20 cellular contexts compared by ENCODE assay signal in the genomic region with DNA sequence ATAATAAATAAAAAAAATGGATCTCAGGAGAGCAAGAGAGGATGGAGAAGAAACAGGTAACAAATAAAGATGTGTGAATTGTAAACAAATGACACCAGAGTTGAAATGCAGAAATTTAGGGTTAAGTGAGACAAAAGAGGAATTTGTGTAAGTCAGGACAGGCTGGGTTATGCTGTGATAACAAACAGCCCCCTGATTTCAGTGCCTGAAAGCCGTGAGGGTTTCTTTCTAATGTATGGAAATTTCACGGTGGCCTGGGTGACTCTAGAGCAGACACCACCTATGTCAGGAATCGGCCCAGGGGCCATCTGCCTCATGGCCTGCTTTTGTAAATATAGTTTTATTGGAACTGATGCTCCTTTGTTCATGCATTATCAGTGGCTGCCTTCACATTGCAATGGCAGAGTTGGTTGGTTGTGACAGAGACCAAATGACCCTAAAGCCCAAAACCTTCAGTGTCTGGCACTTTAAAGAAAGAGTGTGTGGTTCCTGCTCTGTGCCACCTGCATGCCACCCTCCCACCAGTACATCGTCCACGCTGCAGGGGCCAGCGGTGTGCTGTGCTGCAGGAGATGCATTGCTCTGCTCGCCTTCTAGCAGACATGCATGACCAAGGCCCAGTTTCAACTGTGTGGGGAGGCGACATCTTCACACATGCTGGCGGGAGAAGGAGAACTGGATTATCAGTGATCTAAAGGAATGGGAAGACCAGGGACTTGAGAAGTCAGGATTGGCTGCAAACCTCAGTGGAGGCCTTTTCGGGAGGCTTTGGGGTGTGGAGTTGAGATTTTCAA.
DNase-seq lines count a peak whose midpoint lies in the region; ATAC-seq, FAIRE-seq and TF ChIP-seq lines count a peak whose summit lies in the region.
"Had no signal": no experiment of that assay in that cellular context is flagged by ENCODE, and none has a peak within 500 bp of the region (broad histone marks: within the 10 kb centered on the region; RNA-seq: fewer than 3 reads in every experiment).

No MANE protein-coding gene starts in this region.

- H3K79me1 ChIP-seq in IMR-90 (ENCODE audit: low read depth in 1 of 2, low read length in 2 of 2) (no peaks in the 10 kb centered on the region), mesenchymal stem cell (replicated peaks; ENCODE audit: low read length, poor library complexity, severe bottlenecking) (no peaks in the 10 kb centered on the region), neuronal stem cell (ENCODE audit: low read depth, low read length) (no peaks in the 10 kb centered on the region)

- peak overlapping the region in 1 of 2 experiments; percentile 3 for H2BK12ac ChIP-seq in mesenchymal stem cell (ENCODE audit: low read length in 2 of 2)
- H2BK12ac ChIP-seq in neuronal stem cell (ENCODE audit: low read length): no peak overlapping the region

- FAIRE-seq in K562 (lab: Jason Lieb, UNC): no peak
- FAIRE-seq: G401.6, GM12892, H1 had no signal

- no peak overlapping the region for H2BK5ac ChIP-seq in IMR-90 (ENCODE audit: low read depth, low read length, poor library complexity, severe bottlenecking)
- no peak overlapping the region for H2BK5ac ChIP-seq in mesenchymal stem cell (ENCODE audit: low read depth, low read length, poor library complexity, severe bottlenecking)
- H2BK5ac ChIP-seq in neuronal stem cell (ENCODE audit: low read length): no peak overlapping the region

- BruUV-seq in IMR-90 (replicated peaks; lab: Mats Ljungman, UMichigan) (no TSS peak), K562 (replicated peaks; lab: Mats Ljungman, UMichigan) (no TSS peak)

- H2BK120ac ChIP-seq in IMR-90 (ENCODE audit: low read depth, low read length): peak overlapping the region; percentile 75; the same call in 1 of the 2 replicates
- no peak overlapping the region for H2BK120ac ChIP-seq in mesenchymal stem cell (ENCODE audit: low read depth, low read length)
- H2BK120ac ChIP-seq in neuronal stem cell (ENCODE audit: low read depth, low read length): peak overlapping the region; percentile 25

- no peak overlapping the region for H4K5ac ChIP-seq in IMR-90 (ENCODE audit: low read depth, low read length)

- ATAC-seq in IMR-90 (ENCODE audit: low read depth) (no peak), K562 (no peak), HG02938 (IDR thresholded peaks at IDR 0.05; ENCODE audit: unreplicated experiment) (no peak), GM19397 (IDR thresholded peaks at IDR 0.05; ENCODE audit: unreplicated experiment) (no peak)
- ATAC-seq: CD8-positive, alpha-beta T cell; HCT116 had no signal

- intact Hi-C loops in IMR-90 (cut with micrococcal nuclease): loop anchor here (10.0 kb wide), 4 partner anchors 158 to 282 kb away; no protein-coding TSS in a partner anchor
- intact Hi-C loops in K562 (cut with micrococcal nuclease): no loop called here

- H3K18ac ChIP-seq in IMR-90 (ENCODE audit: low read depth, low read length) (no peak overlapping the region; the same call in 1 of the 2 replicates), mesenchymal stem cell (ENCODE audit: low read depth in 1 of 2, low read length in 2 of 2) (peak overlapping the region in 1 of 2 experiments; percentile 4), neuronal stem cell (ENCODE audit: low read length) (no peak overlapping the region)

- no peak overlapping the region for H3K9ac ChIP-seq in IMR-90 (ENCODE audit: low read depth, low read length)
- no peak overlapping the region for H3K9ac ChIP-seq in K562 (ENCODE audit: insufficient read depth in 1 of 2, low read depth in 2 of 2, low read length in 2 of 2)
- H3K9ac ChIP-seq in mesenchymal stem cell (ENCODE audit: low read length): no peak overlapping the region
- peak overlapping the region; percentile 5 for H3K9ac ChIP-seq in neuronal stem cell (ENCODE audit: low read depth, low read length, poor library complexity)
- H3K9ac ChIP-seq: GM23248 had no signal

- 100% methylated on average over 3 of the region's 10 CpGs; no CpG with 5 or more reads in 1 of the 2 experiments for WGBS in IMR-90 (ENCODE audit: extremely low coverage in 2 of 2, insufficient read length in 1 of 2), 2 experiments
- WGBS in K562 (ENCODE audit: insufficient coverage, low coverage, missing lambda C conversion rate): under 1% methylated on average over 10 of the region's 10 CpGs
- 94% methylated on average over 9 of the region's 10 CpGs for WGBS in mesenchymal stem cell
- WGBS in neuronal stem cell (ENCODE audit: extremely low coverage in 2 of 2, insufficient read length in 2 of 2, insufficient replicate concordance in 1 of 2), 2 donors: no CpG with 5 or more reads among the region's 10 CpGs

- CTCF ChIA-PET in IMR-90 (lab: Yijun Ruan, JAX): no interaction called here
- CTCF ChIA-PET in K562 (lab: Yijun Ruan, JAX; ENCODE audit: low intra/inter-chr PET ratio): no interaction called here

- TF ChIP-seq RAD21 in IMR-90 (IDR thresholded peaks at IDR 0.05; ENCODE audit: low read length): no peak
- no peak for TF ChIP-seq RAD21 in K562 (CRISPR knock-in tag; conservative IDR thresholded peaks at IDR 0.05 in 1 of 2, IDR thresholded peaks at IDR 0.05 in 1 of 2)

- H3K9me1 ChIP-seq in IMR-90 (ENCODE audit: insufficient read depth, low read length): peaks cover 3% of the 10 kb centered on the region; the same call in 1 of the 2 replicates
- H3K9me1 ChIP-seq in K562 (ENCODE audit: control insufficient read depth, insufficient read depth, low read length): no peaks in the 10 kb centered on the region

- H4K8ac ChIP-seq in IMR-90 (ENCODE audit: low read depth in 2 of 2, low read length in 2 of 2) (no peak overlapping the region), mesenchymal stem cell (ENCODE audit: low read length) (no peak overlapping the region), neuronal stem cell (ENCODE audit: low read depth, low read length) (no peak overlapping the region)

- no peak for TF ChIP-seq EP300 in K562 (IDR thresholded peaks at IDR 0.05; ENCODE audit: low read length)

- H2AK9ac ChIP-seq in IMR-90 (replicated peaks; ENCODE audit: low read depth, low read length, poor library complexity): no peak overlapping the region

- POLR2A ChIA-PET in IMR-90 (lab: Charles Lee; ENCODE audit: unreplicated experiment) (no interaction called here), K562 (lab: Yijun Ruan, JAX) (no interaction called here)

- H2AK5ac ChIP-seq in IMR-90 (ENCODE audit: low read depth, low read length) (0 out of 2 replicates have a peak overlapping the region, but pooled peaks have one; percentile 43), mesenchymal stem cell (ENCODE audit: low read length, severe bottlenecking) (no peak overlapping the region), neuronal stem cell (ENCODE audit: low read depth, low read length) (no peak overlapping the region)

- in situ Hi-C loops in IMR-90 (cut with MboI; ENCODE audit: low sequenced_read_pairs): no loop called here
- in situ Hi-C loops in K562 (cut with MboI): no loop called here

- no peak overlapping the region for H3K27ac ChIP-seq in IMR-90 (ENCODE audit: insufficient read depth, low read length)
- H3K27ac ChIP-seq in K562 (ENCODE audit: extremely low read depth, low read depth, low read length): no peak overlapping the region
- no peak overlapping the region for H3K27ac ChIP-seq in mesenchymal stem cell (ENCODE audit: low read length, poor library complexity, severe bottlenecking)
- no peak overlapping the region for H3K27ac ChIP-seq in neuronal stem cell (replicated peaks; ENCODE audit: low read length)
- H3K27ac ChIP-seq: GM23248 had no signal

- dilution Hi-C loops in IMR-90 (cut with HindIII; ENCODE audit: low sequenced_read_pairs, unreplicated experiment): no loop called here

- H3K4me3 ChIP-seq in IMR-90 (ENCODE audit: insufficient read depth, low read depth, low read length): no peak overlapping the region
- H3K4me3 ChIP-seq in K562: no peak overlapping the region
- no peak overlapping the region for H3K4me3 ChIP-seq in mesenchymal stem cell (ENCODE audit: insufficient read depth in 1 of 2, low read depth in 1 of 2, low read length in 2 of 2)
- peak overlapping the region in 1 of 2 donors; percentile 67 for H3K4me3 ChIP-seq in neuronal stem cell (ENCODE audit: low read length in 2 of 2)
- H3K4me3 ChIP-seq: GM23248 had no signal

- H2BK20ac ChIP-seq in IMR-90 (ENCODE audit: low read depth, low read length): peak overlapping the region; percentile 58; the same call in 1 of the 2 replicates

- H2BK15ac ChIP-seq in IMR-90 (ENCODE audit: low read depth, low read length) (peak overlapping the region; percentile 51; the same call in 1 of the 3 replicates), mesenchymal stem cell (ENCODE audit: low read depth, poor library complexity, severe bottlenecking) (no peak overlapping the region), neuronal stem cell (ENCODE audit: low read length) (no peak overlapping the region)

- no peak for DNase-seq in IMR-90
- DNase-seq in K562 (ENCODE audit: extremely low read depth in 1 of 4, low spot score in 3 of 4): no peak
- no peak for DNase-seq in mesenchymal stem cell
- DNase-seq in neuronal stem cell (ENCODE audit: low spot score): no peak
- no peak for DNase-seq in stimulated activated CD8-positive, alpha-beta memory T cell treated with anti-CD3 and anti-CD28 coated beads, Interleukin-4, amount 100 ng/mL, for 48 hours
- no peak for DNase-seq in NCI-H1417 (lab: John Stamatoyannopoulos, UW)
- DNase-seq: C1 segment of cervical spinal cord; Caco-2; CD4-positive, CD25-positive, alpha-beta regulatory T cell; CD8-positive, alpha-beta T cell; DMS153; DND-41; GM23248; H9 had no signal

- no peak overlapping the region for H3K4me2 ChIP-seq in IMR-90 (ENCODE audit: low read depth, low read length)
- no peak overlapping the region for H3K4me2 ChIP-seq in K562 (ENCODE audit: insufficient read depth, low read length)
- H3K4me2 ChIP-seq in mesenchymal stem cell (ENCODE audit: low read length, poor library complexity, severe bottlenecking): no peak overlapping the region
- H3K4me2 ChIP-seq in neuronal stem cell (ENCODE audit: insufficient read depth, low read length, poor library complexity, severe bottlenecking): no peak overlapping the region

- H2AFZ ChIP-seq in IMR-90 (replicated peaks; ENCODE audit: low read length, poor library complexity) (no peak overlapping the region), K562 (ENCODE audit: low read depth, low read length) (no peak overlapping the region), mesenchymal stem cell (ENCODE audit: low read depth, low read length) (no peak overlapping the region), neuronal stem cell (ENCODE audit: low read length) (no peak overlapping the region)
- H2AFZ ChIP-seq: GM23248 had no signal

- no peak overlapping the region for H3K56ac ChIP-seq in IMR-90 (ENCODE audit: extremely low read depth, insufficient read depth, low read length)

- TF ChIP-seq CTCF in IMR-90 (conservative IDR thresholded peaks at IDR 0.05; ENCODE audit: low read depth, low read length) (no peak), K562 (IDR thresholded peaks at IDR 0.05 in 2 of 3, conservative IDR thresholded peaks at IDR 0.05 in 1 of 3; ENCODE audit: insufficient read depth in 2 of 3, low read depth in 1 of 3, low read length in 3 of 3) (no peak)

- no peaks in the 10 kb centered on the region for H4K20me1 ChIP-seq in IMR-90 (ENCODE audit: insufficient read depth, low read length)
- H4K20me1 ChIP-seq in K562 (replicated peaks; ENCODE audit: control insufficient read depth, insufficient read depth, low read length): no peaks in the 10 kb centered on the region

- no peaks in the 10 kb centered on the region for H3K27me3 ChIP-seq in IMR-90 (ENCODE audit: control insufficient read depth, insufficient read depth, low read length)
- peaks cover 0 to 7% of the 10 kb centered on the region in 2 experiments; a peak in 2 of 5 replicates for H3K27me3 ChIP-seq in K562 (ENCODE audit: control insufficient read depth in 2 of 2, insufficient read depth in 2 of 2, low read length in 2 of 2)
- H3K27me3 ChIP-seq in mesenchymal stem cell (ENCODE audit: control insufficient read depth in 1 of 2, insufficient read depth in 1 of 2, low read length in 2 of 2): no peaks in the 10 kb centered on the region
- H3K27me3 ChIP-seq in neuronal stem cell (ENCODE audit: control insufficient read depth in 3 of 3, insufficient read depth in 3 of 3, low read depth in 1 of 3, low read length in 3 of 3): no peaks in the 10 kb centered on the region

- H3K79me2 ChIP-seq in K562 (ENCODE audit: control insufficient read depth, insufficient read depth, low read length): no peaks in the 10 kb centered on the region

- H3K4me1 ChIP-seq in IMR-90 (ENCODE audit: control insufficient read depth, insufficient read depth, low read length) (peaks cover 9% of the 10 kb centered on the region), K562 (replicated peaks in 1 of 2; ENCODE audit: control insufficient read depth in 2 of 2, insufficient read depth in 2 of 2, low read length in 2 of 2) (no peaks in the 10 kb centered on the region), mesenchymal stem cell (ENCODE audit: control insufficient read depth, insufficient read depth, low read depth, low read length) (no peaks in the 10 kb centered on the region), neuronal stem cell (ENCODE audit: control insufficient read depth in 2 of 2, insufficient read depth in 1 of 2, low read depth in 1 of 2, low read length in 2 of 2) (no peaks in the 10 kb centered on the region)
- H3K4me1 ChIP-seq: Caco-2 had no signal

- H3K9me3 ChIP-seq in IMR-90 (ENCODE audit: control insufficient read depth, insufficient read depth, low read length) (peaks cover 13% of the 10 kb centered on the region), K562 (replicated peaks; ENCODE audit: control insufficient read depth, insufficient read depth, low read depth, low read length) (no peaks in the 10 kb centered on the region), mesenchymal stem cell (ENCODE audit: control insufficient read depth, low read length) (peaks cover 16% of the 10 kb centered on the region), neuronal stem cell (replicated peaks in 1 of 2; ENCODE audit: control insufficient read depth in 2 of 2, insufficient read depth in 1 of 2, low read depth in 1 of 2, low read length in 2 of 2) (peaks cover 0 to 7% of the 10 kb centered on the region in 2 donors)
- H3K9me3 ChIP-seq: Caco-2 had no signal

- H3K14ac ChIP-seq in IMR-90 (replicated peaks; ENCODE audit: low read depth, low read length) (no peak overlapping the region), mesenchymal stem cell (ENCODE audit: low read length in 2 of 2) (no peak overlapping the region), neuronal stem cell (ENCODE audit: low read length) (peak overlapping the region; percentile 60)

- H3K23ac ChIP-seq in IMR-90 (ENCODE audit: low read depth, low read length) (no peak overlapping the region), mesenchymal stem cell (ENCODE audit: low read length in 2 of 2) (no peak overlapping the region), neuronal stem cell (ENCODE audit: low read depth, low read length, poor library complexity) (no peak overlapping the region)

- no peak overlapping the region for H4K91ac ChIP-seq in IMR-90 (ENCODE audit: insufficient read depth, low read depth, low read length)
- peak overlapping the region; percentile 22 for H4K91ac ChIP-seq in mesenchymal stem cell (ENCODE audit: low read length)
- no peak overlapping the region for H4K91ac ChIP-seq in neuronal stem cell (ENCODE audit: low read depth, low read length, poor library complexity)

- H3K4ac ChIP-seq in IMR-90 (ENCODE audit: low read depth, low read length) (no peak overlapping the region), mesenchymal stem cell (ENCODE audit: low read depth in 1 of 2, low read length in 2 of 2) (peak overlapping the region in 1 of 2 experiments; percentile 86), neuronal stem cell (ENCODE audit: low read length) (no peak overlapping the region)

- H3K36me3 ChIP-seq in IMR-90 (ENCODE audit: control insufficient read depth, insufficient read depth, low read length) (no peaks in the 10 kb centered on the region), K562 (ENCODE audit: control insufficient read depth, insufficient read depth, low read length) (no peaks in the 10 kb centered on the region), mesenchymal stem cell (ENCODE audit: control insufficient read depth in 1 of 2, insufficient read depth in 2 of 2, low read depth in 1 of 2, low read length in 2 of 2) (no peaks in the 10 kb centered on the region), neuronal stem cell (replicated peaks in 1 of 2; ENCODE audit: control insufficient read depth in 2 of 2, insufficient read depth in 2 of 2, low read length in 2 of 2) (no peaks in the 10 kb centered on the region)

- TF ChIP-seq POLR2A in IMR-90 (IDR thresholded peaks at IDR 0.05; ENCODE audit: low read depth, low read length) (no peak), K562 (conservative IDR thresholded peaks at IDR 0.05) (no peak)
